In the genomic region with DNA sequence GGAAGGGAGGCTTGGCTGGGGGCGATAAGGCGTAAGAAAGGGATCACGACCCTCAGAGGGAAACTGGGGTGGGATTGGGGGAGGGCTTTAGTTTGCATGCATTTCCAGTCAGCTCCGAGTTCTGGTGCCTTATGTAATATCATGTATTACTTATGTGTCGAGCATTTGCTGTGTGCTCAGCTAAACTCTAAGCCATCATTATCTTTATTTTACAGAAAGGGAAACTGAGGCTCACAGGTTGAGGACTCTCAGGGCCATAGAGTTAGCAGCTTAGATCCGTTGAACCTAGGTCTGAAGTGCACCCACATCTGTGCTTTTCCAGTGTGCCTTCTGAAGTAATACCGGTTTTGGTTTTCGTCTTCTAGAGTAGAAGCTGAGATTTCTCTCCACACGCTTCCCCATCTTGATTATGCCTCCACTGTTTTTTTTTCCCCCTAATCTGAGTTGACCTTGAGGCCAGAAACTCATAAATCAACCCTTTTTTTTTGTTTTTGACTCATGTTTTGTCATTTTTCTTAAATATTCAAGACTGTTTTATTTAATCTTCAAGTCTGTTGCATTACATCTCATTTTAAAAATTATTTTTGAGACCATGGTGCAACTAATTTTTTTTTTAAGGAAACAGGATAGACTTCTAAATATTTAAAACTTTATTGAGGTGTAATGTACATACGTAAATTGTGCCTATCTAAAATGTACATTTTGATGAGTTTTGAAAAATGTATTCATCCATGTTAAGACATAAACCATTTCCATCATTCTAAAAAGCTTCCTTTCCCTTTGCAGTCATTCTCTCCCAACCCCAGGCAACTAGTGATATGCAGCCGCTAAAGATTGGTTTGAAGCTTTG, we compare ENCODE assay signal across 8 cellular contexts. TPM values are rescaled to one million over a fixed set of nuclear protein-coding genes. Genes with fewer than 3 reads are reported as not detected.
DNase-seq lines count a peak whose midpoint lies in the region; ATAC-seq and TF ChIP-seq lines count a peak whose summit lies in the region.

No MANE protein-coding gene starts in this region.

- peaks cover 45% of the 10 kb centered on the region for H3K36me3 Mint-ChIP-seq in activated CD8-positive, alpha-beta T cell treated with anti-CD3 and anti-CD28 coated beads for 36 hours (ENCODE audit: low read depth)

- H3K4me1 ChIP-seq in HAP-1 (0 out of 2 replicates have a peak, but pooled peaks cover 2% of the 10 kb centered on the region), iPS-20b (ENCODE audit: insufficient read depth, low read length) (peaks cover 4% of the 10 kb centered on the region; the same call in 1 of the 2 replicates), subcutaneous abdominal adipose tissue (ENCODE audit: control insufficient read depth in 5 of 5, insufficient read depth in 5 of 5, low read length in 5 of 5) (peaks cover 2 to 25% (median 20%) of the 10 kb centered on the region in 5 donors)

- peak overlapping the region; percentile 95 for H3K27ac Mint-ChIP-seq in activated CD8-positive, alpha-beta T cell treated with anti-CD3 and anti-CD28 coated beads for 36 hours

- intact Hi-C loops in activated CD8-positive, alpha-beta T cell treated with anti-CD3 and anti-CD28 coated beads for 36 hours (cut with micrococcal nuclease) = no loop called here

- H3K9ac ChIP-seq in iPS-20b (ENCODE audit: low read depth, low read length) (peak overlapping the region; percentile 92), subcutaneous abdominal adipose tissue (ENCODE audit: low read length in 5 of 5) (peak overlapping the region; percentile 40 to 98 (median 92))

- POLR2A ChIA-PET in activated CD8-positive, alpha-beta T cell treated with anti-CD3 and anti-CD28 coated beads for 36 hours (lab: Charles Lee) = interaction anchor here (0.6 to 2.0 kb wide), 12 partner anchors 14 to 1597 kb away, joined by 3 to 10 read pairs (median 4); no protein-coding TSS in a partner anchor

- H3K9me3 Mint-ChIP-seq in activated CD8-positive, alpha-beta T cell treated with anti-CD3 and anti-CD28 coated beads for 36 hours = peaks cover 13% of the 10 kb centered on the region

- in situ Hi-C loops in ACHN (cut with HindIII; ENCODE audit: low pct_ligation_motif_present, low pct_unique_long_range_greater_than_20kb, low sequenced_read_pairs) = no loop called here
- in situ Hi-C loops in HAP-1 (cut with MboI; ENCODE audit: low sequenced_read_pairs) = no loop called here

- H3K36me3 ChIP-seq in HAP-1 (replicated peaks) (peaks cover 25% of the 10 kb centered on the region), iPS-20b (ENCODE audit: insufficient read depth, low read depth, low read length) (peaks cover 35% of the 10 kb centered on the region), subcutaneous abdominal adipose tissue (ENCODE audit: control insufficient read depth in 5 of 5, insufficient read depth in 5 of 5, low read length in 5 of 5) (peaks cover 4 to 26% (median 13%) of the 10 kb centered on the region in 5 donors)

- DNase-seq in ACHN (peak; percentile 30), HAP-1 (ENCODE audit: low spot score in 2 of 2) (no peak)
- DNase-seq in activated CD8-positive, alpha-beta T cell treated with anti-CD3 and anti-CD28 coated beads for 36 hours = no peak

- H3K9me3 ChIP-seq in HAP-1 (no peaks in the 10 kb centered on the region), iPS-20b (ENCODE audit: insufficient read depth, low read depth, low read length) (peaks cover 7% of the 10 kb centered on the region; the same call in 1 of the 2 replicates), subcutaneous abdominal adipose tissue (ENCODE audit: control insufficient read depth in 5 of 5, low read length in 5 of 5) (peaks cover 0 to 3% (median 0%) of the 10 kb centered on the region in 5 donors)

- H3K27me3 Mint-ChIP-seq in activated CD8-positive, alpha-beta T cell treated with anti-CD3 and anti-CD28 coated beads for 36 hours = no peaks in the 10 kb centered on the region

- H3K27ac ChIP-seq in iPS-20b (ENCODE audit: low read length) (peak overlapping the region; percentile 71), subcutaneous abdominal adipose tissue (ENCODE audit: low read depth, low read length) (peak overlapping the region; percentile 81)

- H3K4me3 ChIP-seq in HAP-1 = peak overlapping the region; percentile 61
- H3K4me3 ChIP-seq in iPS-20b (ENCODE audit: low read length) = peak overlapping the region; percentile 88
- peak overlapping the region; percentile 93 to 100 (median 99) for H3K4me3 ChIP-seq in subcutaneous abdominal adipose tissue (ENCODE audit: low read depth in 1 of 5, low read length in 5 of 5)

- ATAC-seq in activated CD8-positive, alpha-beta T cell treated with anti-CD3 and anti-CD28 coated beads for 36 hours = no peak
- no peak for ATAC-seq in HG03045 (IDR thresholded peaks at IDR 0.05; ENCODE audit: unreplicated experiment)
- no peak for ATAC-seq in GM21423 (IDR thresholded peaks at IDR 0.05; ENCODE audit: unreplicated experiment)
- ATAC-seq in GM18870 (IDR thresholded peaks at IDR 0.05; ENCODE audit: unreplicated experiment) = no peak

- CTCF ChIA-PET in activated CD8-positive, alpha-beta T cell treated with anti-CD3 and anti-CD28 coated beads for 36 hours (lab: Charles Lee) = interaction anchor here (0.6 to 1.8 kb wide), 7 partner anchors 18 to 142 kb away, joined by 3 to 8 read pairs (median 4); no protein-coding TSS in a partner anchor

- peaks cover 38% of the 10 kb centered on the region for H3K4me1 Mint-ChIP-seq in activated CD8-positive, alpha-beta T cell treated with anti-CD3 and anti-CD28 coated beads for 36 hours (ENCODE audit: low read depth)

- no peaks in the 10 kb centered on the region for H3K27me3 ChIP-seq in HAP-1 (ENCODE audit: low read depth)
- H3K27me3 ChIP-seq in iPS-20b (ENCODE audit: insufficient read depth, low read length) = no peaks in the 10 kb centered on the region
- H3K27me3 ChIP-seq in subcutaneous abdominal adipose tissue (ENCODE audit: control insufficient read depth in 5 of 5, insufficient read depth in 4 of 5, low read length in 5 of 5) = no peaks in the 10 kb centered on the region

- peak overlapping the region; percentile 91 for H3K4me3 Mint-ChIP-seq in activated CD8-positive, alpha-beta T cell treated with anti-CD3 and anti-CD28 coated beads for 36 hours

- no peak for TF ChIP-seq CTCF in activated CD8-positive, alpha-beta T cell treated with anti-CD3 and anti-CD28 coated beads for 36 hours (IDR thresholded peaks at IDR 0.05)

RNA-seq across cellular contexts. Expression of gene CYB5B, which starts 0.7 kb away (rescaled TPM):
- total RNA-seq in activated CD8-positive, alpha-beta T cell treated with anti-CD3 and anti-CD28 coated beads for 36 hours = 100 to 1,000 TPM; 159 to 163 TPM

RNA-seq across cellular contexts. Expression of gene TERF2, which starts 39.4 kb away (rescaled TPM):
- 10 to 100 TPM; 39.4 to 41.6 TPM for total RNA-seq in activated CD8-positive, alpha-beta T cell treated with anti-CD3 and anti-CD28 coated beads for 36 hours
